1 cellular context compared by ENCODE assay signal in the genomic region with DNA sequence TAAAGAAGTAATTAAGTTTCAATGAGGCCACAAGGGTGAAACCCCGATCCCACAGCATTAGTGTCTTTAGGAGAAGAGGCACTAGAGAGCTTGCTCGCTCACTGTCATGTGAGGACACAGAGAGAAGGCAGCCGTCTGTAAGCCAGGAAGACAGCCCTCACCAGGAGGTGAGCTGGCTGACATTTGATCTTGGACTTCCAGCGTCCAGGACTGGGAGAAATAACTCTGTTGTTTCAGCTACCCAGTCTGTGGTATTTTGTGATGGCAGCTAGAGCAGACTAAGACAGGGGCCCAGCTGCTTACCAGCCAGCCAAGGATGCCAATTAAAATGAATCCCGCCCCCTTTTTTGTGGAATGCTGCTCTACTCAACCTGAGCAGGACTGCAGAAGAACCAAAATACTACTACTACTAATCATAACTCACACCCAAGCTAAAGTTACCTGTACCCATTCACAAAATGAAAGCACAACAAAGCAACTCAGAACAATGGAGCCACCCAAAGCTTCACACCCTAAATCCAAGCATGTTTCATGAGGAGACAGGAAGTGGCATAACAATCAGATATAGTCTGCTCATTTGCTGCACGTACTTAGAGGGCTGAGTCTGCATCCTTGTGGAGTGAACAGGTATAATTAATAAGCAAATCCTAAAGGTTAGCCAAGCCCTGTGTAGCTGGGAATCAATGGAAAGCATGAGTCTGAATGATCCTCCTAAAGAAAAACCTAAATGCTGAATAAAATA.
TF ChIP-seq lines count a peak whose summit lies in the region.

No MANE protein-coding gene starts in this region.

TF ChIP-seq in HCT116, 20 proteins besides CTCF, POLR2A, EP300 and RAD21 (continued from another document):
- TF ChIP-seq SIN3A (IDR thresholded peaks at IDR 0.05; ENCODE audit: low read depth), result no peak
- no peak for TF ChIP-seq CEBPB (IDR thresholded peaks at IDR 0.05; ENCODE audit: low read depth)
- TF ChIP-seq SP1 (IDR thresholded peaks at IDR 0.05; ENCODE audit: low read depth), result no peak
- TF ChIP-seq ELF1 (IDR thresholded peaks at IDR 0.05; ENCODE audit: borderline replicate concordance, low read depth), result no peak
- TF ChIP-seq CBX3 (IDR thresholded peaks at IDR 0.05; ENCODE audit: low read depth), result no peak
- TF ChIP-seq SRF (IDR thresholded peaks at IDR 0.05; ENCODE audit: low read depth), result no peak
- no peak for TF ChIP-seq EZH2phosphoT487 (IDR thresholded peaks at IDR 0.05; ENCODE audit: borderline replicate concordance)
- TF ChIP-seq, protein P1, sequence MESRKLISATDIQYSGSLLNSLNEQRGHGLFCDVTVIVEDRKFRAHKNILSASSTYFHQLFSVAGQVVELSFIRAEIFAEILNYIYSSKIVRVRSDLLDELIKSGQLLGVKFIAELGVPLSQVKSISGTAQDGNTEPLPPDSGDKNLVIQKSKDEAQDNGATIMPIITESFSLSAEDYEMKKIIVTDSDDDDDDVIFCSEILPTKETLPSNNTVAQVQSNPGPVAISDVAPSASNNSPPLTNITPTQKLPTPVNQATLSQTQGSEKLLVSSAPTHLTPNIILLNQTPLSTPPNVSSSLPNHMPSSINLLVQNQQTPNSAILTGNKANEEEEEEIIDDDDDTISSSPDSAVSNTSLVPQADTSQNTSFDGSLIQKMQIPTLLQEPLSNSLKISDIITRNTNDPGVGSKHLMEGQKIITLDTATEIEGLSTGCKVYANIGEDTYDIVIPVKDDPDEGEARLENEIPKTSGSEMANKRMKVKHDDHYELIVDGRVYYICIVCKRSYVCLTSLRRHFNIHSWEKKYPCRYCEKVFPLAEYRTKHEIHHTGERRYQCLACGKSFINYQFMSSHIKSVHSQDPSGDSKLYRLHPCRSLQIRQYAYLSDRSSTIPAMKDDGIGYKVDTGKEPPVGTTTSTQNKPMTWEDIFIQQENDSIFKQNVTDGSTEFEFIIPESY (IDR thresholded peaks at IDR 0.05; ENCODE audit: extremely low read depth, insufficient replicate concordance, low read length), result no peak
- TF ChIP-seq YY1 (IDR thresholded peaks at IDR 0.05; ENCODE audit: extremely low read depth, insufficient replicate concordance, low read depth, low read length), result no peak
- no peak for TF ChIP-seq JUND (IDR thresholded peaks at IDR 0.05)
- TF ChIP-seq EZH2 (IDR thresholded peaks at IDR 0.05), result no peak
- TF ChIP-seq ZNF274 (IDR thresholded peaks at IDR 0.05; ENCODE audit: low read depth, low read length), result no peak
